In genomic region chr15:82680200-82681102, GRCh38 we compare ENCODE assay signal across 9 cellular contexts. TPM values are rescaled to one million over a fixed set of nuclear protein-coding genes. Genes with fewer than 3 reads are reported as not detected.
A peak's percentile ranks its signal among the peaks of the same experiment; 100 is the strongest.
DNase-seq lines count a peak whose midpoint lies in the region; ATAC-seq, FAIRE-seq and TF ChIP-seq lines count a peak whose summit lies in the region.
"Had no signal": no experiment of that assay in that cellular context is flagged by ENCODE, and none has a peak within 500 bp of the region (broad histone marks: within the 10 kb centered on the region; RNA-seq: fewer than 3 reads in every experiment).

No MANE protein-coding gene starts in this region.

- H3K9me3 Mint-ChIP-seq in activated T-helper 17 cell treated with anti-CD3 and anti-CD28 coated beads, Interleukin-2, amount 50 U/mL, for 72 hours = no peaks in the 10 kb centered on the region

- no peaks in the 10 kb centered on the region for H3K36me3 Mint-ChIP-seq in activated T-helper 17 cell treated with anti-CD3 and anti-CD28 coated beads, Interleukin-2, amount 50 U/mL, for 72 hours (ENCODE audit: low read depth)

- peaks cover 12% of the 10 kb centered on the region for H3K4me1 Mint-ChIP-seq in activated T-helper 17 cell treated with anti-CD3 and anti-CD28 coated beads, Interleukin-2, amount 50 U/mL, for 72 hours

- TF ChIP-seq POLR2A in GM12892 (IDR thresholded peaks at IDR 0.05; ENCODE audit: low read depth, low read length) = no peak

- H3K4me3 Mint-ChIP-seq in activated T-helper 17 cell treated with anti-CD3 and anti-CD28 coated beads, Interleukin-2, amount 50 U/mL, for 72 hours = peak overlapping the region; percentile 94

- H3K27me3 Mint-ChIP-seq in activated T-helper 17 cell treated with anti-CD3 and anti-CD28 coated beads, Interleukin-2, amount 50 U/mL, for 72 hours = no peaks in the 10 kb centered on the region

- ATAC-seq in HG02759 (IDR thresholded peaks at IDR 0.05; ENCODE audit: unreplicated experiment) = peak; percentile 89
- ATAC-seq in activated T-helper 17 cell treated with anti-CD3 and anti-CD28 coated beads, Interleukin-2, amount 50 U/mL, for 72 hours (replicated peaks) = peak; percentile 96

- in situ Hi-C loops in G401 (cut with HindIII; ENCODE audit: low sequenced_read_pairs) = no loop called here

- DNase-seq in GM12892 (ENCODE audit: insufficient read length) (peak; percentile 73), NCI-H526 (lab: John Stamatoyannopoulos, UW) (peak; percentile 63 to 93), iPS-NIHi7 (ENCODE audit: extremely low spot score) (peak; percentile 98), G401 (ENCODE audit: low spot score) (no peak), C1 segment of cervical spinal cord (lab: John Stamatoyannopoulos, UW) (no peak)
- DNase-seq in stimulated activated CD4-positive, alpha-beta T cell treated with anti-CD3 and anti-CD28 coated beads, Interleukin-4, amount 100 ng/mL, for 1 hour = peak; percentile 81

- H3K27ac Mint-ChIP-seq in activated T-helper 17 cell treated with anti-CD3 and anti-CD28 coated beads, Interleukin-2, amount 50 U/mL, for 72 hours = peak overlapping the region; percentile 81

- FAIRE-seq in GM12892 (lab: Jason Lieb, UNC) = peak; percentile 57

RNA-seq across cellular contexts. Expression of gene AP3B2, which starts 29.2 kb away (rescaled TPM):
- polyA plus RNA-seq in GM12892 (2012; ENCODE audit: missing spikeins) = not detected
- 1 to 10 TPM in 1 of 2 donors, under 1 TPM in 1; 0.41 to 1.5 TPM for total RNA-seq in activated T-helper 17 cell treated with anti-CD3 and anti-CD28 coated beads, Interleukin-2, amount 50 U/mL, for 72 hours
- total RNA-seq in G401 (2014; rRNA removed; shearing (Covaris generic)) = 3.1 and 5.3 TPM in 2 replicates
- total RNA-seq: T-helper 2 cell treated with Interferon-gamma antibody and Interleukin-4, amounts not matched to agents 100 ng/mL and 5 ng/mL, for 36 hours had no signal

RNA-seq across cellular contexts. Expression of gene CPEB1, which starts 33.3 kb away (rescaled TPM):
- 0.45 TPM for polyA plus RNA-seq in GM12892 (2012; ENCODE audit: missing spikeins)
- under 1 TPM in 1 of 2 donors, not detected in 1; 0.26 TPM for total RNA-seq in activated T-helper 17 cell treated with anti-CD3 and anti-CD28 coated beads, Interleukin-2, amount 50 U/mL, for 72 hours
- 20.6 and 34.0 TPM in 2 replicates for total RNA-seq in G401 (2014; rRNA removed; shearing (Covaris generic))
- total RNA-seq: T-helper 2 cell treated with Interferon-gamma antibody and Interleukin-4, amounts not matched to agents 100 ng/mL and 5 ng/mL, for 36 hours had no signal

Comparison
In these comparisons a context has a peak if more than half of its experiments do, and no peak if none do; other contexts are left out.
1. DNase-seq: peak in GM12892 (single experiment), NCI-H526 (2 of 2), iPS-NIHi7 (single experiment) and stimulated activated CD4-positive, alpha-beta T cell treated with anti-CD3 and anti-CD28 coated beads, Interleukin-4, amount 100 ng/mL, for 1 hour (single experiment); none in G401 (single experiment) and C1 segment of cervical spinal cord (0 of 14).
2. RNA of gene CPEB1, which starts 33.3 kb away (total RNA-seq): 20.6 to 34.0 TPM in G401; 0.26 TPM in activated T-helper 17 cell treated with anti-CD3 and anti-CD28 coated beads, Interleukin-2, amount 50 U/mL, for 72 hours; every median in the first group is over 10 times any median in the second.